31 cellular contexts compared by ENCODE assay signal in genomic region chr9:78828521-78828920, GRCh38.
"Had no signal": no experiment of that assay in that cellular context is flagged by ENCODE, and none has a peak within 500 bp of the region (broad histone marks: within the 10 kb centered on the region; RNA-seq: fewer than 3 reads in every experiment).

No MANE protein-coding gene starts in this region.

- H3K9me3 ChIP-seq: body of pancreas had no signal

- H3K4me3 Mint-ChIP-seq: activated CD4-positive, alpha-beta memory T cell treated with anti-CD3 and anti-CD28 coated beads for 36 hours; activated CD4-positive, alpha-beta T cell treated with anti-CD3 and anti-CD28 coated beads for 36 hours; activated CD4-positive, alpha-beta T cell treated with anti-CD3 and anti-CD28 coated beads, Interleukin-2, amount 10 ng/mL, durations not matched to agents 24 days and 14 days; activated CD8-positive, alpha-beta memory T cell treated with anti-CD3 and anti-CD28 coated beads, Interleukin-2, amount 10 ng/mL, durations not matched to agents 7 days and 5 days; activated CD8-positive, alpha-beta T cell treated with anti-CD3 and anti-CD28 coated beads, Interleukin-2, amount 10 ng/mL, durations not matched to agents 7 days and 5 days; activated naive CD8-positive, alpha-beta T cell; activated T-cell treated with anti-CD3 and anti-CD28 coated beads, Interleukin-2, amount 50 U/mL, for 24 hours; activated T-helper 17 cell treated with anti-CD3 and anti-CD28 coated beads, Interleukin-2, amount 50 U/mL, for 72 hours; dendritic cell treated with granulocyte-macrophage colony-stimulating factor and Interleukin-4, amounts not matched to agents 40 ng/mL and 50 ng/mL, for 4 days; endodermal cell; T-helper 17 cell; T-helper 2 cell treated with Interferon-gamma antibody and Interleukin-4, amounts not matched to agents 5 μg/mL and 100 μg/mL, for 36 hours had no signal

- ATAC-seq: activated CD4-positive, alpha-beta T cell treated with anti-CD3 and anti-CD28 coated beads for 36 hours; activated CD8-positive, alpha-beta memory T cell treated with anti-CD3 and anti-CD28 coated beads, Interleukin-2, amount 10 ng/mL, durations not matched to agents 7 days and 5 days; activated CD8-positive, alpha-beta T cell treated with anti-CD3 and anti-CD28 coated beads, Interleukin-2, amount 10 ng/mL, durations not matched to agents 7 days and 5 days; activated T-helper 17 cell treated with anti-CD3 and anti-CD28 coated beads, Interleukin-2, amount 50 U/mL, for 72 hours; body of pancreas; esophagus mucosa; T-helper 17 cell had no signal

- H3K27me3 ChIP-seq: body of pancreas had no signal

- H3K9me3 Mint-ChIP-seq: activated CD4-positive, alpha-beta memory T cell treated with anti-CD3 and anti-CD28 coated beads for 36 hours; activated CD4-positive, alpha-beta T cell treated with anti-CD3 and anti-CD28 coated beads, Interleukin-2, amount 10 ng/mL, durations not matched to agents 24 days and 14 days; activated T-cell treated with anti-CD3 and anti-CD28 coated beads, Interleukin-2, amount 50 U/mL, for 24 hours; activated T-helper 17 cell treated with anti-CD3 and anti-CD28 coated beads, Interleukin-2, amount 50 U/mL, for 72 hours; dendritic cell treated with granulocyte-macrophage colony-stimulating factor and Interleukin-4, amounts not matched to agents 40 ng/mL and 50 ng/mL, for 4 days; endodermal cell; T-helper 2 cell treated with Interferon-gamma antibody and Interleukin-4, amounts not matched to agents 5 μg/mL and 100 μg/mL, for 36 hours had no signal

- DNase-seq: activated CD4-positive, alpha-beta memory T cell treated with anti-CD3 and anti-CD28 coated beads for 36 hours; activated CD4-positive, alpha-beta T cell treated with anti-CD3 and anti-CD28 coated beads for 36 hours; activated CD4-positive, alpha-beta T cell treated with anti-CD3 and anti-CD28 coated beads, Interleukin-2, amount 10 ng/mL, durations not matched to agents 24 days and 14 days; activated CD4-positive, CD25-positive, alpha-beta regulatory T cell; activated CD4-positive, CD25-positive, alpha-beta regulatory T cell treated with anti-CD3 and anti-CD28 coated beads, Interleukin-2, amount 50 U/mL, for 72 hours; activated CD8-positive, alpha-beta memory T cell treated with anti-CD3 and anti-CD28 coated beads, Interleukin-2, amount 10 ng/mL, durations not matched to agents 7 days and 5 days; activated CD8-positive, alpha-beta memory T cell treated with anti-CD3 and anti-CD28 coated beads, Interleukin-2, amount 50 U/mL, for 4 hours; activated CD8-positive, alpha-beta T cell treated with anti-CD3 and anti-CD28 coated beads, Interleukin-2, amount 10 ng/mL, durations not matched to agents 7 days and 5 days; activated effector memory CD4-positive, alpha-beta T cell treated with Interleukin-2 at 50 U/mL for 16 hours; activated gamma-delta T cell treated with Interleukin-2 at 50 U/mL for 16 hours; activated naive CD4-positive, alpha-beta T cell treated with anti-CD3 and anti-CD28 coated beads, Interleukin-2, amount 50 U/mL, for 16 hours; activated naive CD4-positive, alpha-beta T cell treated with Interleukin-2 at 50 U/mL for 16 hours; activated T-cell treated with anti-CD3 and anti-CD28 coated beads, Interleukin-2, amount 50 U/mL, for 24 hours; amniotic stem cell; anterior cingulate cortex; cerebellar nuclear complex; effector memory CD4-positive, alpha-beta T cell; endodermal cell; foreskin fibroblast; head of caudate nucleus; T-helper 1 cell; T-helper 17 cell; T1000 had no signal

- H3K36me3 Mint-ChIP-seq: activated CD4-positive, alpha-beta memory T cell treated with anti-CD3 and anti-CD28 coated beads for 36 hours; activated CD8-positive, alpha-beta memory T cell treated with anti-CD3 and anti-CD28 coated beads, Interleukin-2, amount 10 ng/mL, durations not matched to agents 7 days and 5 days; activated naive CD8-positive, alpha-beta T cell had no signal

- H3K4me3 ChIP-seq: body of pancreas, coronary artery, dorsolateral prefrontal cortex had no signal

- H3K4me1 Mint-ChIP-seq: activated CD4-positive, alpha-beta T cell treated with anti-CD3 and anti-CD28 coated beads for 36 hours; activated CD4-positive, alpha-beta T cell treated with anti-CD3 and anti-CD28 coated beads, Interleukin-2, amount 10 ng/mL, durations not matched to agents 24 days and 14 days; activated CD8-positive, alpha-beta memory T cell treated with anti-CD3 and anti-CD28 coated beads, Interleukin-2, amount 10 ng/mL, durations not matched to agents 7 days and 5 days; activated T-helper 17 cell treated with anti-CD3 and anti-CD28 coated beads, Interleukin-2, amount 50 U/mL, for 72 hours; endodermal cell; T-helper 17 cell had no signal

- H3K4me1 ChIP-seq: body of pancreas had no signal

- H3K27me3 Mint-ChIP-seq: activated CD4-positive, alpha-beta memory T cell treated with anti-CD3 and anti-CD28 coated beads for 36 hours; activated CD4-positive, alpha-beta T cell treated with anti-CD3 and anti-CD28 coated beads for 36 hours; activated CD4-positive, alpha-beta T cell treated with anti-CD3 and anti-CD28 coated beads, Interleukin-2, amount 10 ng/mL, durations not matched to agents 24 days and 14 days; activated CD8-positive, alpha-beta memory T cell treated with anti-CD3 and anti-CD28 coated beads, Interleukin-2, amount 10 ng/mL, durations not matched to agents 7 days and 5 days; activated T-cell treated with anti-CD3 and anti-CD28 coated beads, Interleukin-2, amount 50 U/mL, for 24 hours; activated T-helper 17 cell treated with anti-CD3 and anti-CD28 coated beads, Interleukin-2, amount 50 U/mL, for 72 hours; dendritic cell treated with granulocyte-macrophage colony-stimulating factor and Interleukin-4, amounts not matched to agents 40 ng/mL and 50 ng/mL, for 4 days; T-helper 17 cell had no signal

- H3K27ac ChIP-seq: body of pancreas, coronary artery, dorsolateral prefrontal cortex had no signal
